ENCODE assay signal across 1 cellular context in the genomic region with DNA sequence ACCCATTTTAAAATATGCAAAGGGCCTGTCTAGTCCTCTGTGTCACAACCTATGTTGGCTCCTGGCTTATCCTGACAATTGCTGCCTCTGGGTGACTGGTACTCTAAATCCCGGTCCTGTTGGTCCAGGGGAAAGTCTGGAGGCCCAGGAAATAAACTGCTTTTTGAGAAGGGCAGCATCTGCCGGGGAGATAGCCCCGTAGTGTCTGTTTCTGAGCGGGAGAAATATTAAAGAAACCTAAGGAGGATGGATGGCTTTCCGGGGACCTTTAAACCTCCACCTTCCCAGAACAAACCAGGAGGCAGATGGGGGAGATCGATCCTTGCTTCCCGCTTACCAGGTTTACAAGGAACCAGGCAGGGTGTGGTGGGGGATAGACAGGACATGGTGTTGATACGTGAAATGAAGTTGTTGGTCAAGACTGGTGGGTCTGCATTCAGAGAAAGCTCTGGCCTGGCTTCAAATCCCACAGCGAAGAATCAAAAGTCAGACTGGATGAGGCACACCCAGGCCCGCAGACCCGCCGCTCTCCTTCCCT.
TF ChIP-seq lines count a peak whose summit lies in the region.

No MANE protein-coding gene starts in this region.

TF ChIP-seq in HepG2, 621 proteins besides CTCF, POLR2A, EP300 and RAD21:
- TF ChIP-seq EZH2 (conservative IDR thresholded peaks at IDR 0.05; ENCODE audit: low read depth, low read length) (peak; percentile 23; the same call in 1 of the 2 replicates), ZNF354B (CRISPR knock-in tag; IDR thresholded peaks at IDR 0.05) (no peak)
